Comparison of ENCODE assay signal across 10 cellular contexts in genomic region chr1:205248793-205249601, GRCh38.
A peak's percentile ranks its signal among the peaks of the same experiment; 100 is the strongest.
DNase-seq lines count a peak whose midpoint lies in the region; ATAC-seq and TF ChIP-seq lines count a peak whose summit lies in the region.
"Had no signal": no experiment of that assay in that cellular context is flagged by ENCODE, and none has a peak within 500 bp of the region (broad histone marks: within the 10 kb centered on the region; RNA-seq: fewer than 3 reads in every experiment).

No MANE protein-coding gene starts in this region.

- no peak overlapping the region for H3K4me3 ChIP-seq in astrocyte of the spinal cord (ENCODE audit: low read depth, low read length)

- H3K27ac ChIP-seq in substantia nigra (ENCODE audit: low read depth, low read length, poor library complexity, severe bottlenecking): peak overlapping the region; percentile 96

- DNase-seq in NCI-H1092 (lab: John Stamatoyannopoulos, UW) (peak; percentile 47), astrocyte of the spinal cord (ENCODE audit: low read depth, low spot score) (peak; percentile 62), kidney glomerular epithelial cell (lab: John Stamatoyannopoulos, UW) (peak; percentile 25), substantia nigra (lab: John Stamatoyannopoulos, UW) (peak in 46 of 49 donors; percentile 38 to 98 (median 74)), NCI-H1436 treated with DMSO at 0.1 percent for 48 hours (lab: John Stamatoyannopoulos, UW) (no peak), HCEC 1CT (no peak), AG20443 (ENCODE audit: low spot score) (no peak)
- DNase-seq: activated CD8-positive, alpha-beta memory T cell treated with anti-CD3 and anti-CD28 coated beads, Interleukin-2, amount 50 U/mL, for 48 hours; NCI-H526 treated with DMSO at 0.1 percent for 48 hours had no signal

- ATAC-seq in GM19463 (IDR thresholded peaks at IDR 0.05; ENCODE audit: unreplicated experiment): no peak

- TF ChIP-seq CTCF in astrocyte of the spinal cord (IDR thresholded peaks at IDR 0.05; ENCODE audit: low read depth, low read length): no peak

- in situ Hi-C loops in astrocyte of the spinal cord (cut with HindIII; ENCODE audit: low sequenced_read_pairs): no loop called here

Comparison
In these comparisons a context has a peak if more than half of its experiments do, and no peak if none do; other contexts are left out.
1. DNase-seq: peak in NCI-H1092 (single experiment), astrocyte of the spinal cord (single experiment), kidney glomerular epithelial cell (single experiment) and substantia nigra (46 of 49); none in NCI-H1436 treated with DMSO at 0.1 percent for 48 hours (single experiment), HCEC 1CT (single experiment) and AG20443 (single experiment).